In the genomic region with DNA sequence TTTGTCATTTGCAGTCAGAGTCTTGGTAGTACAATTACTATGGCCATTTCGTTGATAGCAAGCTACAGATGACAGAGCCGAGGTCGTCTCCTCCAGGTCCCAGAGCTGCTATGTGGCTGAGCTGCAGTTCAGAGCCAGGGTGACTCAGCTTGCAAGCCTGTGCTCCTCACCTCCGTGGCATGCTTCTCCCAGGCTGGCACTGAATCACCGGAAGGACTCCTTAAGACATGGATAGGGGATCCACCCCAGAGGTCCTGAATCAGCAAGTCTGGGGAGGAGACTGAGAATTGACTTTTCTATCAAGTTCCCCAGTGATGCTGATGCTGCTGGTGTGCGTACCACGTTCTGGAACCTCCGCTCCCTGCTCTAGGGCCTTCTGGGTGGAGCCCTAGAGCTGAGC, we compare ENCODE assay signal across 12 cellular contexts.
DNase-seq lines count a peak whose midpoint lies in the region; ATAC-seq and TF ChIP-seq lines count a peak whose summit lies in the region.
"Had no signal": no experiment of that assay in that cellular context is flagged by ENCODE, and none has a peak within 500 bp of the region (broad histone marks: within the 10 kb centered on the region; RNA-seq: fewer than 3 reads in every experiment).

No MANE protein-coding gene starts in this region.

- H2BK5ac ChIP-seq in IMR-90 (ENCODE audit: low read depth, low read length, poor library complexity, severe bottlenecking) = peak overlapping the region; percentile 83

- DNase-seq in AG08396 (ENCODE audit: low spot score) (peak; percentile 75), IMR-90 (peak; percentile 98), mammary epithelial cell (peak; percentile 96), left lung (no peak), SK-N-DZ (ENCODE audit: low spot score) (no peak)
- DNase-seq in natural killer cell treated with Interleukin-12 subunit alpha and Interleukin-12 subunit beta and Interleukin-15 and Interleukin-18, amount 100 ng/mL, for 72 hours (ENCODE audit: low spot score) = no peak
- DNase-seq: activated naive CD4-positive, alpha-beta T cell treated with anti-CD3 and anti-CD28 coated beads for 36 hours; SHP77; upper lobe of left lung had no signal

- H2AK9ac ChIP-seq in IMR-90 (replicated peaks; ENCODE audit: low read depth, low read length, poor library complexity) = peak overlapping the region; percentile 49

- dilution Hi-C loops in IMR-90 (cut with HindIII; ENCODE audit: low sequenced_read_pairs, unreplicated experiment) (no loop called here), mammary epithelial cell (cut with HindIII; ENCODE audit: low sequenced_read_pairs) (no loop called here)

- no peak overlapping the region; the same call in 1 of the 2 replicates for H3K56ac ChIP-seq in IMR-90 (ENCODE audit: extremely low read depth, insufficient read depth, low read length)

- peak overlapping the region; percentile 33; the same call in 1 of the 2 replicates for H3K18ac ChIP-seq in IMR-90 (ENCODE audit: low read depth, low read length)

- peaks cover 0 to 5% of the 10 kb centered on the region in 2 donors for H3K4me1 Mint-ChIP-seq in natural killer cell treated with Interleukin-12 subunit alpha and Interleukin-12 subunit beta and Interleukin-15 and Interleukin-18, amount 100 ng/mL, for 72 hours (ENCODE audit: low read depth in 2 of 2)

- H2BK20ac ChIP-seq in IMR-90 (ENCODE audit: low read depth, low read length) = peak overlapping the region; percentile 100; the same call in 1 of the 2 replicates

- H3K14ac ChIP-seq in IMR-90 (replicated peaks; ENCODE audit: low read depth, low read length) = peak overlapping the region; percentile 88

- H4K5ac ChIP-seq in IMR-90 (ENCODE audit: low read depth, low read length) = peak overlapping the region; percentile 24; the same call in 1 of the 2 replicates

- H3K9ac ChIP-seq in IMR-90 (ENCODE audit: low read depth, low read length) = no peak overlapping the region
- H3K9ac ChIP-seq in mammary epithelial cell (ENCODE audit: insufficient read depth, low read length) = no peak overlapping the region

- peak overlapping the region; percentile 17 for H3K4me2 ChIP-seq in IMR-90 (ENCODE audit: low read depth, low read length)
- peak overlapping the region; percentile 36 for H3K4me2 ChIP-seq in mammary epithelial cell (ENCODE audit: insufficient read depth, low read depth, low read length)

- POLR2A ChIA-PET in IMR-90 (lab: Charles Lee; ENCODE audit: unreplicated experiment) = no interaction called here

- H2BK15ac ChIP-seq in IMR-90 (ENCODE audit: low read depth, low read length) = no peak overlapping the region

- H3K79me1 ChIP-seq in IMR-90 (ENCODE audit: low read depth in 1 of 2, low read length in 2 of 2) = no peaks in the 10 kb centered on the region

- H3K27ac ChIP-seq in IMR-90 (ENCODE audit: insufficient read depth, low read length) = peak overlapping the region; percentile 67
- H3K27ac ChIP-seq in mammary epithelial cell (ENCODE audit: insufficient read depth, low read depth, low read length) = peak overlapping the region; percentile 24
- H3K27ac ChIP-seq in left lung = no peak overlapping the region
- H3K27ac ChIP-seq: upper lobe of left lung had no signal

- H3K27ac Mint-ChIP-seq in natural killer cell treated with Interleukin-12 subunit alpha and Interleukin-12 subunit beta and Interleukin-15 and Interleukin-18, amount 100 ng/mL, for 72 hours = no peak overlapping the region
- H3K27ac Mint-ChIP-seq: activated naive CD4-positive, alpha-beta T cell treated with anti-CD3 and anti-CD28 coated beads for 36 hours had no signal

- peak overlapping the region; percentile 1 to 70; a peak in 3 of 4 replicates for H4K8ac ChIP-seq in IMR-90 (ENCODE audit: low read depth in 2 of 2, low read length in 2 of 2)

- H2AFZ ChIP-seq in IMR-90 (replicated peaks; ENCODE audit: low read length, poor library complexity) = peak overlapping the region; percentile 51
- no peak overlapping the region for H2AFZ ChIP-seq in mammary epithelial cell (ENCODE audit: low read depth, low read length)

- H3K36me3 ChIP-seq in IMR-90 (ENCODE audit: control insufficient read depth, insufficient read depth, low read length) = no peaks in the 10 kb centered on the region
- no peaks in the 10 kb centered on the region for H3K36me3 ChIP-seq in mammary epithelial cell (ENCODE audit: insufficient read depth, low read length)
- H3K36me3 ChIP-seq in left lung = no peaks in the 10 kb centered on the region
- H3K36me3 ChIP-seq: upper lobe of left lung had no signal

- peaks cover 3% of the 10 kb centered on the region; the same call in 1 of the 2 replicates for H3K9me3 ChIP-seq in IMR-90 (ENCODE audit: control insufficient read depth, insufficient read depth, low read length)
- H3K9me3 ChIP-seq in mammary epithelial cell (replicated peaks; ENCODE audit: insufficient read depth, low read length) = no peaks in the 10 kb centered on the region
- H3K9me3 ChIP-seq in left lung = no peaks in the 10 kb centered on the region
- H3K9me3 ChIP-seq: upper lobe of left lung had no signal

- CTCF ChIA-PET in IMR-90 (lab: Yijun Ruan, JAX) (no interaction called here), mammary epithelial cell (lab: Charles Lee; ENCODE audit: low non-redundant PET) (interaction anchor here (0.8 kb wide), 1 partner anchor 886 kb away, joined by 3 read pairs; no protein-coding TSS in a partner anchor)

- H3K27me3 ChIP-seq in IMR-90 (ENCODE audit: control insufficient read depth, insufficient read depth, low read length) (no peaks in the 10 kb centered on the region), mammary epithelial cell (ENCODE audit: insufficient read depth, low read length) (no peaks in the 10 kb centered on the region), left lung (no peaks in the 10 kb centered on the region)
- H3K27me3 ChIP-seq: upper lobe of left lung had no signal

- H3K4me3 Mint-ChIP-seq in natural killer cell treated with Interleukin-12 subunit alpha and Interleukin-12 subunit beta and Interleukin-15 and Interleukin-18, amount 100 ng/mL, for 72 hours = no peak overlapping the region
- H3K4me3 Mint-ChIP-seq: activated naive CD4-positive, alpha-beta T cell treated with anti-CD3 and anti-CD28 coated beads for 36 hours had no signal

- H3K9me3 Mint-ChIP-seq in natural killer cell treated with Interleukin-12 subunit alpha and Interleukin-12 subunit beta and Interleukin-15 and Interleukin-18, amount 100 ng/mL, for 72 hours = no peaks in the 10 kb centered on the region
- H3K9me3 Mint-ChIP-seq: activated naive CD4-positive, alpha-beta T cell treated with anti-CD3 and anti-CD28 coated beads for 36 hours had no signal

- H3K4me3 ChIP-seq in IMR-90 (ENCODE audit: insufficient read depth, low read depth, low read length) = no peak overlapping the region
- H3K4me3 ChIP-seq in mammary epithelial cell (replicated peaks in 1 of 3; ENCODE audit: insufficient read depth in 1 of 3, low read depth in 2 of 3, low read length in 3 of 3) = no peak overlapping the region
- no peak overlapping the region for H3K4me3 ChIP-seq in left lung
- H3K4me3 ChIP-seq: upper lobe of left lung had no signal

- H4K20me1 ChIP-seq in IMR-90 (ENCODE audit: insufficient read depth, low read length) (no peaks in the 10 kb centered on the region), mammary epithelial cell (ENCODE audit: insufficient read depth, low read length) (no peaks in the 10 kb centered on the region)

- H3K23ac ChIP-seq in IMR-90 (ENCODE audit: low read depth, low read length) = peak overlapping the region; percentile 1; the same call in 1 of the 2 replicates

- H3K4me1 ChIP-seq in IMR-90 (ENCODE audit: control insufficient read depth, insufficient read depth, low read length) = peaks cover 10% of the 10 kb centered on the region
- H3K4me1 ChIP-seq in mammary epithelial cell (ENCODE audit: insufficient read depth, low read length) = peaks cover 22% of the 10 kb centered on the region
- no peaks in the 10 kb centered on the region for H3K4me1 ChIP-seq in left lung
- H3K4me1 ChIP-seq: upper lobe of left lung had no signal

- peaks cover 7% of the 10 kb centered on the region; the same call in 1 of the 2 replicates for H3K9me1 ChIP-seq in IMR-90 (ENCODE audit: insufficient read depth, low read length)

- TF ChIP-seq CTCF in IMR-90 (conservative IDR thresholded peaks at IDR 0.05; ENCODE audit: low read depth, low read length) (no peak), mammary epithelial cell (conservative IDR thresholded peaks at IDR 0.05 in 1 of 2, IDR thresholded peaks at IDR 0.05 in 1 of 2; ENCODE audit: extremely low read depth in 1 of 2, insufficient read depth in 1 of 2, low read depth in 1 of 2, low read length in 2 of 2) (no peak), left lung (IDR thresholded peaks at IDR 0.05) (no peak)

- intact Hi-C loops in IMR-90 (cut with micrococcal nuclease) = no loop called here
- intact Hi-C loops in mammary epithelial cell (cut with micrococcal nuclease) = loop anchor here (1.0 kb wide), 1 partner anchor 14 kb away; no protein-coding TSS in a partner anchor
- intact Hi-C loops in left lung (cut with DNase I) = no loop called here

- no peaks in the 10 kb centered on the region for H3K27me3 Mint-ChIP-seq in natural killer cell treated with Interleukin-12 subunit alpha and Interleukin-12 subunit beta and Interleukin-15 and Interleukin-18, amount 100 ng/mL, for 72 hours

- peak overlapping the region; percentile 66 for H3K4ac ChIP-seq in IMR-90 (ENCODE audit: low read depth, low read length)

- no peaks in the 10 kb centered on the region for H3K36me3 Mint-ChIP-seq in natural killer cell treated with Interleukin-12 subunit alpha and Interleukin-12 subunit beta and Interleukin-15 and Interleukin-18, amount 100 ng/mL, for 72 hours

- no peak for TF ChIP-seq POLR2A in IMR-90 (IDR thresholded peaks at IDR 0.05; ENCODE audit: low read depth, low read length)

- no peaks in the 10 kb centered on the region for H3K79me2 ChIP-seq in mammary epithelial cell (ENCODE audit: insufficient read depth, low read length)

- ATAC-seq in IMR-90 (ENCODE audit: low read depth) (peak; percentile 98), left lung (peak; percentile 66), HG02840 (IDR thresholded peaks at IDR 0.05; ENCODE audit: low FRiP score, unreplicated experiment) (no peak), HG03025 (IDR thresholded peaks at IDR 0.05; ENCODE audit: low FRiP score, unreplicated experiment) (no peak)
- ATAC-seq in natural killer cell treated with Interleukin-12 subunit alpha and Interleukin-12 subunit beta and Interleukin-15 and Interleukin-18, amount 100 ng/mL, for 72 hours = no peak
- ATAC-seq: activated CD4-positive, CD25-positive, alpha-beta regulatory T cell treated with anti-CD3 and anti-CD28 coated beads, Interleukin-2, amount 50 U/mL, for 24 hours had no signal

- peak overlapping the region; percentile 80 for H2AK5ac ChIP-seq in IMR-90 (ENCODE audit: low read depth, low read length)

- TF ChIP-seq RAD21 in IMR-90 (IDR thresholded peaks at IDR 0.05; ENCODE audit: low read length) = no peak

- H2BK120ac ChIP-seq in IMR-90 (ENCODE audit: low read depth, low read length) = peak overlapping the region; percentile 84

- WGBS in IMR-90 (ENCODE audit: extremely low coverage in 2 of 2, insufficient read length in 1 of 2), 2 experiments = 5% methylated on average over 3 of the region's 8 CpGs; no CpG with 5 or more reads in 1 of the 2 experiments
- WGBS in mammary epithelial cell (ENCODE audit: low coverage, missing lambda C conversion rate) = 5% methylated on average over 6 of the region's 8 CpGs

- in situ Hi-C loops in IMR-90 (cut with MboI; ENCODE audit: low sequenced_read_pairs) (no loop called here), mammary epithelial cell (cut with MboI; ENCODE audit: low sequenced_read_pairs in 2 of 2) (no loop called here)

- H4K91ac ChIP-seq in IMR-90 (ENCODE audit: insufficient read depth, low read depth, low read length) = peak overlapping the region; percentile 74

- BruUV-seq in IMR-90 (replicated peaks; lab: Mats Ljungman, UMichigan) (no TSS peak), mammary epithelial cell (replicated peaks; lab: Mats Ljungman, UMichigan) (no TSS peak)

Comparison
In these comparisons a context has a peak if more than half of its experiments do, and no peak if none do; other contexts are left out.
1. DNase-seq: peak in AG08396 (single experiment), IMR-90 (single experiment) and mammary epithelial cell (single experiment); none in left lung (0 of 2), natural killer cell treated with Interleukin-12 subunit alpha and Interleukin-12 subunit beta and Interleukin-15 and Interleukin-18, amount 100 ng/mL, for 72 hours (single experiment) and SK-N-DZ (single experiment).
2. ATAC-seq: peak in IMR-90 (single experiment) and left lung (single experiment); none in natural killer cell treated with Interleukin-12 subunit alpha and Interleukin-12 subunit beta and Interleukin-15 and Interleukin-18, amount 100 ng/mL, for 72 hours (0 of 2), HG02840 (single experiment) and HG03025 (single experiment).
3. H3K27ac ChIP-seq: peak in IMR-90 (single experiment) and mammary epithelial cell (single experiment); none in left lung (0 of 2).